ENCODE assay signal across 8 cellular contexts in genomic region chr15:78438595-78439285, GRCh38. TPM values are rescaled to one million over a fixed set of nuclear protein-coding genes. Genes with fewer than 3 reads are reported as not detected.
A peak's percentile ranks its signal among the peaks of the same experiment; 100 is the strongest.
DNase-seq lines count a peak whose midpoint lies in the region; ATAC-seq and TF ChIP-seq lines count a peak whose summit lies in the region.

No MANE protein-coding gene starts in this region.

- ATAC-seq in HG03064 (IDR thresholded peaks at IDR 0.05; ENCODE audit: low read depth, unreplicated experiment) (peak; percentile 1), SK-N-SH treated with all-trans-retinoic acid at 6 μM for 48 hours (peak; percentile 54)
- ATAC-seq in stimulated activated naive CD8-positive, alpha-beta T cell treated with anti-CD3 and anti-CD28 coated beads, Interleukin-15, Interleukin-2, amounts not matched to agents 100 U/mL and 50 U/mL, for 24 hours, result peak; percentile 32

- H3K36me3 ChIP-seq in liver (ENCODE audit: control insufficient read depth in 4 of 4, insufficient read depth in 3 of 4, low read depth in 1 of 4, low read length in 3 of 4), result peaks cover 0 to 14% (median 10%) of the 10 kb centered on the region in 4 donors

- no peaks in the 10 kb centered on the region for H3K9me3 ChIP-seq in liver (ENCODE audit: control insufficient read depth in 4 of 4, low read length in 3 of 4)

- TF ChIP-seq RAD21 in liver (IDR thresholded peaks at IDR 0.05), result no peak

- TF ChIP-seq CTCF in cardiac fibroblast (IDR thresholded peaks at IDR 0.05; ENCODE audit: low read depth, low read length) (peak; percentile 38), liver (IDR thresholded peaks at IDR 0.05; ENCODE audit: low read depth, low read length, missing input control) (no peak)

- WGBS in liver, result 0% methylated on average over 24 of the region's 24 CpGs

- H3K4me3 ChIP-seq in cardiac fibroblast (replicated peaks in 1 of 2; ENCODE audit: low read depth in 2 of 2, low read length in 2 of 2), result peak overlapping the region; percentile 92 to 94
- peak overlapping the region; percentile 86 to 92 (median 86) for H3K4me3 ChIP-seq in liver (ENCODE audit: low read depth in 1 of 3, low read length in 3 of 3)

- H3K27ac ChIP-seq in liver (ENCODE audit: low read depth in 1 of 2, low read length in 2 of 2), result peak overlapping the region; percentile 85 to 87

- DNase-seq in NCI-H1694 treated with DMSO at 0.1 percent for 48 hours (lab: John Stamatoyannopoulos, UW), result peak; percentile 18
- DNase-seq in NCI-H1694 (lab: John Stamatoyannopoulos, UW), result no peak
- peak; percentile 23 to 36 for DNase-seq in cardiac fibroblast (ENCODE audit: low read depth in 2 of 2)
- DNase-seq in stimulated activated naive CD8-positive, alpha-beta T cell treated with anti-CD3 and anti-CD28 coated beads, Interleukin-15, Interleukin-2, amounts not matched to agents 100 U/mL and 50 U/mL, for 24 hours, result peak; percentile 55
- DNase-seq in retina, result no peak

- peak overlapping the region; percentile 89 to 94 for H3K9ac ChIP-seq in liver (ENCODE audit: low read depth in 1 of 2, low read length in 2 of 2)

- H3K4me1 ChIP-seq in liver (ENCODE audit: control insufficient read depth in 4 of 4, insufficient read depth in 4 of 4, low read length in 3 of 4), result peaks cover 2 to 21% (median 20%) of the 10 kb centered on the region in 4 donors

- no peaks in the 10 kb centered on the region for H3K27me3 ChIP-seq in liver (ENCODE audit: control insufficient read depth in 4 of 4, insufficient read depth in 4 of 4, low read length in 3 of 4)

TF ChIP-seq in SK-N-SH treated with all-trans-retinoic acid at 6 μM for 48 hours, 23 proteins besides CTCF, POLR2A, EP300 and RAD21:
- TF ChIP-seq CREB5 (CRISPR knock-in tag; IDR thresholded peaks at IDR 0.05; ENCODE audit: low read depth), result no peak
- TF ChIP-seq, protein P1, sequence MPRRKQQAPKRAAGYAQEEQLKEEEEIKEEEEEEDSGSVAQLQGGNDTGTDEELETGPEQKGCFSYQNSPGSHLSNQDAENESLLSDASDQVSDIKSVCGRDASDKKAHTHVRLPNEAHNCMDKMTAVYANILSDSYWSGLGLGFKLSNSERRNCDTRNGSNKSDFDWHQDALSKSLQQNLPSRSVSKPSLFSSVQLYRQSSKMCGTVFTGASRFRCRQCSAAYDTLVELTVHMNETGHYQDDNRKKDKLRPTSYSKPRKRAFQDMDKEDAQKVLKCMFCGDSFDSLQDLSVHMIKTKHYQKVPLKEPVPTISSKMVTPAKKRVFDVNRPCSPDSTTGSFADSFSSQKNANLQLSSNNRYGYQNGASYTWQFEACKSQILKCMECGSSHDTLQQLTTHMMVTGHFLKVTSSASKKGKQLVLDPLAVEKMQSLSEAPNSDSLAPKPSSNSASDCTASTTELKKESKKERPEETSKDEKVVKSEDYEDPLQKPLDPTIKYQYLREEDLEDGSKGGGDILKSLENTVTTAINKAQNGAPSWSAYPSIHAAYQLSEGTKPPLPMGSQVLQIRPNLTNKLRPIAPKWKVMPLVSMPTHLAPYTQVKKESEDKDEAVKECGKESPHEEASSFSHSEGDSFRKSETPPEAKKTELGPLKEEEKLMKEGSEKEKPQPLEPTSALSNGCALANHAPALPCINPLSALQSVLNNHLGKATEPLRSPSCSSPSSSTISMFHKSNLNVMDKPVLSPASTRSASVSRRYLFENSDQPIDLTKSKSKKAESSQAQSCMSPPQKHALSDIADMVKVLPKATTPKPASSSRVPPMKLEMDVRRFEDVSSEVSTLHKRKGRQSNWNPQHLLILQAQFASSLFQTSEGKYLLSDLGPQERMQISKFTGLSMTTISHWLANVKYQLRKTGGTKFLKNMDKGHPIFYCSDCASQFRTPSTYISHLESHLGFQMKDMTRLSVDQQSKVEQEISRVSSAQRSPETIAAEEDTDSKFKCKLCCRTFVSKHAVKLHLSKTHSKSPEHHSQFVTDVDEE (CRISPR knock-in tag; IDR thresholded peaks at IDR 0.05), result 0 out of 2 replicates have a peak, but pooled peaks have one; percentile 24

TF ChIP-seq in liver, 16 proteins besides CTCF, POLR2A, EP300 and RAD21:
- TF ChIP-seq EGR1 (IDR thresholded peaks at IDR 0.05; ENCODE audit: low read depth in 2 of 2) (no peak), FOXA2 (IDR thresholded peaks at IDR 0.05) (no peak), ZBTB33 (IDR thresholded peaks at IDR 0.05) (no peak), TAF1 (conservative IDR thresholded peaks at IDR 0.05) (no peak), RXRA (IDR thresholded peaks at IDR 0.05) (no peak)

RNA-seq across cellular contexts. Expression of gene IREB2, which starts 0.7 kb away (rescaled TPM):
- 10 to 100 TPM; 25.2 to 51.4 TPM for total RNA-seq in liver
- polyA plus RNA-seq in liver, result 1 to 10 TPM; 7.0 to 8.9 TPM

Comparison
In these comparisons a context has a peak if more than half of its experiments do, and no peak if none do; other contexts are left out.
1. DNase-seq: peak in NCI-H1694 treated with DMSO at 0.1 percent for 48 hours (single experiment), cardiac fibroblast (2 of 2) and stimulated activated naive CD8-positive, alpha-beta T cell treated with anti-CD3 and anti-CD28 coated beads, Interleukin-15, Interleukin-2, amounts not matched to agents 100 U/mL and 50 U/mL, for 24 hours (single experiment); none in NCI-H1694 (single experiment) and retina (single experiment).
2. ATAC-seq: peak in every context shown above with its lines; median percentile 54 in SK-N-SH treated with all-trans-retinoic acid at 6 μM for 48 hours; 32 in stimulated activated naive CD8-positive, alpha-beta T cell treated with anti-CD3 and anti-CD28 coated beads, Interleukin-15, Interleukin-2, amounts not matched to agents 100 U/mL and 50 U/mL, for 24 hours; 1 in HG03064.